8 cellular contexts compared by ENCODE assay signal in the genomic region with DNA sequence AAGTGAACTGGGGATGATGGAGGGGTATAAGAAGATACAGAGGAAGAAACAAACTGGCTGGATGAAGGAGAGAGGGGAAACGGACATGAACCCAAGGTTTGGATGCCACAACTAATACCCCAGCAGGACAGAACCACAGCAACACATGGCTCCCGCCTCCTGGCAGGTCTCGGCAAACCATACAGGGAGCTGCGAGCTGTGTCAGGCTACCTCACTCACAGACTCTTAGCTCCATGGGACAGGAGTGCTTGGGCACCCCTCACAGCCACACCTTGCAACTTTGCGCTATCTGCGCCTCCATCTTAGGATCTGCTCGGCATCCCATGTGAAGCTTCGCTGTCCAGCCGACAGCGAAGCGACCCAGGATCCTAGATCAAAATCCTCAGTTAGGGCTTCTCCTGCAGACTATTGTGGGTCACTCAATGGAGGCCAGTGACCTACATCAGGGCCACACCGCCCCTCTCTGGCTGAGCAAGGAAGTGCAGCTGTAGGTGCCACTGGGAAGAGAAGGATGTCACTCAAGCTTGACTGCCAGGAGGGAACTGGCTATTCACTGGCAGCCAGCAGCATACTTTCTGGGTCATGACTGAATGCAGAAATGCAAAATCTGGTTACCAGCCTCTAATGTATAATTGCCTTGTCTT.
A peak's percentile ranks its signal among the peaks of the same experiment; 100 is the strongest.
DNase-seq lines count a peak whose midpoint lies in the region; ATAC-seq lines count a peak whose summit lies in the region.

No MANE protein-coding gene starts in this region.

- DNase-seq in EL (peak; percentile 53), NCI-H82 (lab: John Stamatoyannopoulos, UW) (peak; percentile 87), adipocyte (ENCODE audit: low read depth) (peak; percentile 72), right cardiac atrium (peak; percentile 47 to 88 (median 88)), retina (peak; percentile 84), DMS114 treated with DMSO at 0.1 percent for 48 hours (lab: John Stamatoyannopoulos, UW; ENCODE audit: unreplicated experiment) (no peak)

- H3K36me3 ChIP-seq in adipocyte (ENCODE audit: control insufficient read depth, insufficient read depth, low read length, severe bottlenecking): no peaks in the 10 kb centered on the region

- intact Hi-C loops in right cardiac atrium (cut with DNase I): loop anchor here in 3 of 4 donors (5.0 kb wide), 1 partner anchor 376 kb away; no protein-coding TSS in a partner anchor

- no peaks in the 10 kb centered on the region for H3K9me3 ChIP-seq in adipocyte (ENCODE audit: control insufficient read depth, low read length)
- no peaks in the 10 kb centered on the region for H3K9me3 ChIP-seq in right cardiac atrium (ENCODE audit: control insufficient read depth, low read length)

- no peak overlapping the region for H3K27ac ChIP-seq in right cardiac atrium (ENCODE audit: low read length)

- no peak overlapping the region for H3K4me3 ChIP-seq in adipocyte (ENCODE audit: low read length)
- no peak overlapping the region for H3K4me3 ChIP-seq in right cardiac atrium (ENCODE audit: low read length)

- 41% methylated on average over 12 of the region's 12 CpGs for WGBS in right cardiac atrium

- ATAC-seq in HG02642 (IDR thresholded peaks at IDR 0.05; ENCODE audit: poor library complexity, unreplicated experiment): peak; percentile 47
- peak; percentile 71 to 77 for ATAC-seq in right cardiac atrium
- no peak for ATAC-seq in HG03108 (IDR thresholded peaks at IDR 0.05; ENCODE audit: unreplicated experiment)

- H3K4me1 ChIP-seq in adipocyte (ENCODE audit: control insufficient read depth, insufficient read depth, low read length): no peaks in the 10 kb centered on the region
- no peaks in the 10 kb centered on the region for H3K4me1 ChIP-seq in right cardiac atrium (ENCODE audit: control insufficient read depth, insufficient read depth, low read length)

- H3K9ac ChIP-seq in adipocyte (ENCODE audit: low read length): no peak overlapping the region

- peaks cover 35% of the 10 kb centered on the region for H3K27me3 ChIP-seq in adipocyte (replicated peaks; ENCODE audit: control insufficient read depth, insufficient read depth, low read length)
- no peaks in the 10 kb centered on the region for H3K27me3 ChIP-seq in right cardiac atrium (ENCODE audit: control insufficient read depth, insufficient read depth)
